Comparison of ENCODE assay signal across 12 cellular contexts in the genomic region with DNA sequence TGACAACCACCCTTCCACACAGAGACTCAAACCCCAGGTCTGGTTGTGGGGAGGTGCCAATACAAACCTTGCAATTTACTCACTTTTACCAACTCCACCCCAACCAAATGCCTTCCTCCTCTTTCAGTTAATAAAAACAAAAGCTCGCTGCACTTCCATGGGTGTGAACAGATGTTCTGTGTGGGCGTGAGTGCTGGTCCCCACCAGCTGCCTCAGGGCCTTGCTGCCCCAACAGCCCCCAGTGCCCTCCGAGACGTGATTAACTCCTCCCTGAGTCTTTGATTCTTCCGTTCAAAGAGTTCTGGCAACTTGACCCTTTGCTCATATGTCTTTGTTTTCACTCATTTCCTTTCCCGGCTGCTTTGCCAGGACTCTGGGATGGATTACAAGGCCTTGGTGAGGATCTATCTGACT.
DNase-seq lines count a peak whose midpoint lies in the region; ATAC-seq and TF ChIP-seq lines count a peak whose summit lies in the region.
"Had no signal": no experiment of that assay in that cellular context is flagged by ENCODE, and none has a peak within 500 bp of the region (broad histone marks: within the 10 kb centered on the region; RNA-seq: fewer than 3 reads in every experiment).

No MANE protein-coding gene starts in this region.

- H3K36me3 Mint-ChIP-seq in dendritic cell treated with granulocyte-macrophage colony-stimulating factor and Interleukin-4, amounts not matched to agents 40 ng/mL and 50 ng/mL, for 4 days (ENCODE audit: low read depth) = no peaks in the 10 kb centered on the region
- no peaks in the 10 kb centered on the region for H3K36me3 Mint-ChIP-seq in chondrocyte (ENCODE audit: low read depth)

- no peaks in the 10 kb centered on the region for H4K20me1 ChIP-seq in OCI-LY7 (ENCODE audit: insufficient read depth, low read length)

- H3K27ac ChIP-seq in OCI-LY7 (ENCODE audit: low read depth, low read length, poor library complexity, severe bottlenecking) = peak overlapping the region; percentile 48
- H3K27ac ChIP-seq: prostate gland had no signal

- no peak overlapping the region for H3K4me3 ChIP-seq in OCI-LY7 (ENCODE audit: low read depth, low read length, poor library complexity, severe bottlenecking)
- H3K4me3 ChIP-seq: prostate gland had no signal

- peak overlapping the region; percentile 83; the same call in 1 of the 2 replicates for H2AFZ ChIP-seq in OCI-LY7 (ENCODE audit: low read length)

- no peaks in the 10 kb centered on the region for H3K79me2 ChIP-seq in OCI-LY7 (ENCODE audit: insufficient read depth, low read depth, low read length)

- no peaks in the 10 kb centered on the region for H3K36me3 ChIP-seq in OCI-LY7 (ENCODE audit: insufficient read depth, low read length)
- H3K36me3 ChIP-seq: prostate gland had no signal

- no peaks in the 10 kb centered on the region for H3K9me3 ChIP-seq in OCI-LY7 (ENCODE audit: low read length)
- H3K9me3 ChIP-seq: prostate gland had no signal

- POLR2A ChIA-PET in OCI-LY7 (lab: Charles Lee) = interaction anchor here (0.5 to 3.0 kb wide), 20 partner anchors 9 to 428 kb away, joined by 3 to 10 read pairs (median 4); no protein-coding TSS in a partner anchor

- no TSS peak for BruUV-seq in OCI-LY7 (replicated peaks; lab: Mats Ljungman, UMichigan)

- H3K4me1 Mint-ChIP-seq in dendritic cell treated with granulocyte-macrophage colony-stimulating factor and Interleukin-4, amounts not matched to agents 40 ng/mL and 50 ng/mL, for 4 days (ENCODE audit: low read depth) = peaks cover 21% of the 10 kb centered on the region
- H3K4me1 Mint-ChIP-seq in chondrocyte (ENCODE audit: low read depth) = peaks cover 4% of the 10 kb centered on the region

- ATAC-seq in HG03095 (IDR thresholded peaks at IDR 0.05; ENCODE audit: unreplicated experiment) = no peak
- ATAC-seq: HCT116 had no signal

- H3K9me2 ChIP-seq in OCI-LY7 (ENCODE audit: insufficient read depth, low read length) = no peaks in the 10 kb centered on the region

- H3K9me3 Mint-ChIP-seq in dendritic cell treated with granulocyte-macrophage colony-stimulating factor and Interleukin-4, amounts not matched to agents 40 ng/mL and 50 ng/mL, for 4 days = no peaks in the 10 kb centered on the region
- no peaks in the 10 kb centered on the region for H3K9me3 Mint-ChIP-seq in chondrocyte (ENCODE audit: low read depth)

- peak overlapping the region; percentile 61 for H3K4me2 ChIP-seq in OCI-LY7 (ENCODE audit: low read length)

- no peak for TF ChIP-seq CTCF in OCI-LY7 (conservative IDR thresholded peaks at IDR 0.05; ENCODE audit: low read length)
- no peak for TF ChIP-seq CTCF in chondrocyte (IDR thresholded peaks at IDR 0.05)

- peaks cover 68% of the 10 kb centered on the region for H3K4me1 ChIP-seq in OCI-LY7 (ENCODE audit: insufficient read depth, low read length, poor library complexity, severe bottlenecking)
- H3K4me1 ChIP-seq: prostate gland had no signal

- no peaks in the 10 kb centered on the region for H3K27me3 Mint-ChIP-seq in dendritic cell treated with granulocyte-macrophage colony-stimulating factor and Interleukin-4, amounts not matched to agents 40 ng/mL and 50 ng/mL, for 4 days
- H3K27me3 Mint-ChIP-seq in chondrocyte (ENCODE audit: low read depth) = no peaks in the 10 kb centered on the region

- H3K4me3 Mint-ChIP-seq in dendritic cell treated with granulocyte-macrophage colony-stimulating factor and Interleukin-4, amounts not matched to agents 40 ng/mL and 50 ng/mL, for 4 days = no peak overlapping the region
- H3K4me3 Mint-ChIP-seq in chondrocyte (ENCODE audit: unreplicated experiment) = no peak overlapping the region

- intact Hi-C loops in OCI-LY7 (cut with micrococcal nuclease; ENCODE audit: unreplicated experiment) = loop anchor here (2.0 kb wide), 1 partner anchor 50 kb away; no protein-coding TSS in a partner anchor
- intact Hi-C loops in dendritic cell treated with granulocyte-macrophage colony-stimulating factor and Interleukin-4, amounts not matched to agents 40 ng/mL and 50 ng/mL, for 4 days (cut with micrococcal nuclease) = loop anchor here (5.0 to 10.0 kb wide), 3 partner anchors 142 to 395 kb away; a partner anchor contains a TSS

- H3K27ac Mint-ChIP-seq in dendritic cell treated with granulocyte-macrophage colony-stimulating factor and Interleukin-4, amounts not matched to agents 40 ng/mL and 50 ng/mL, for 4 days = peak overlapping the region; percentile 17
- H3K27ac Mint-ChIP-seq in chondrocyte (ENCODE audit: unreplicated experiment) = no peak overlapping the region

- CTCF ChIA-PET in OCI-LY7 (lab: Charles Lee; ENCODE audit: unreplicated experiment) = interaction anchor here (0.8 to 3.4 kb wide), 4 partner anchors 63 to 243 kb away, joined by 3 to 7 read pairs (median 4); no protein-coding TSS in a partner anchor

- peak; percentile 74 for DNase-seq in NCI-H2171 treated with DMSO at 0.1 percent for 48 hours (lab: John Stamatoyannopoulos, UW)
- DNase-seq in NCI-H2171 (lab: John Stamatoyannopoulos, UW) = no peak
- peak; percentile 32 for DNase-seq in OCI-LY7 (ENCODE audit: low spot score)
- peak; percentile 42 for DNase-seq in renal cortical epithelial cell (ENCODE audit: low read depth)
- DNase-seq in occipital lobe (lab: John Stamatoyannopoulos, UW) = no peak
- no peak for DNase-seq in chondrocyte (ENCODE audit: low spot score)
- DNase-seq: 8988T, NCI-H1105 had no signal

Comparison
In these comparisons a context has a peak if more than half of its experiments do, and no peak if none do; other contexts are left out.
1. DNase-seq: peak in NCI-H2171 treated with DMSO at 0.1 percent for 48 hours (single experiment), OCI-LY7 (single experiment) and renal cortical epithelial cell (single experiment); none in NCI-H2171 (single experiment), occipital lobe (single experiment) and chondrocyte (single experiment).